ENCODE assay signal across 19 cellular contexts in genomic region chr3:183870563-183870962, GRCh38. TPM values are rescaled to one million over a fixed set of nuclear protein-coding genes. Genes with fewer than 3 reads are reported as not detected.
"Had no signal": no experiment of that assay in that cellular context is flagged by ENCODE, and none has a peak within 500 bp of the region (broad histone marks: within the 10 kb centered on the region; RNA-seq: fewer than 3 reads in every experiment).

No MANE protein-coding gene starts in this region.

- FAIRE-seq: kidney had no signal

- H3K27me3 ChIP-seq: left lung, right atrium auricular region, transverse colon, vagina had no signal

- ATAC-seq: left lung; natural killer cell treated with Interleukin-12 subunit alpha and Interleukin-12 subunit beta and Interleukin-15 and Interleukin-18, amount 100 ng/mL, for 72 hours; stimulated activated memory B cell treated with anti-CD40 and anti-IgM and Interleukin-4, amounts not matched to agents 10 μg/mL and 1 μg/mL and 100 μg/mL, for 72 hours had no signal

- H3K36me3 Mint-ChIP-seq: natural killer cell treated with Interleukin-12 subunit alpha and Interleukin-12 subunit beta and Interleukin-15 and Interleukin-18, amount 100 ng/mL, for 72 hours had no signal

- H3K27ac ChIP-seq: left lung, right atrium auricular region, transverse colon, vagina, VCaP had no signal

- H3K27ac Mint-ChIP-seq: activated CD4-positive, alpha-beta memory T cell treated with anti-CD3 and anti-CD28 coated beads for 36 hours; activated naive CD4-positive, alpha-beta T cell treated with anti-CD3 and anti-CD28 coated beads for 36 hours; activated T-helper 1 cell treated with anti-CD3 and anti-CD28 coated beads, Interleukin-12 subunit alpha, Interleukin-12 subunit beta, Interleukin-2, Interleukin-4 antibody, amounts not matched to agents 30 ng/mL and 10 ng/mL and 1 ng/mL, durations not matched to agents 14 hours and 24 hours and 36 hours; brain; progenitor cell of endocrine pancreas; stimulated activated memory B cell treated with anti-CD40 and anti-IgM and Interleukin-4, amounts not matched to agents 10 μg/mL and 1 μg/mL and 100 μg/mL, for 72 hours had no signal

- H3K27me3 Mint-ChIP-seq: activated CD4-positive, alpha-beta memory T cell treated with anti-CD3 and anti-CD28 coated beads for 36 hours; brain; natural killer cell treated with Interleukin-12 subunit alpha and Interleukin-12 subunit beta and Interleukin-15 and Interleukin-18, amount 100 ng/mL, for 72 hours; progenitor cell of endocrine pancreas; stimulated activated memory B cell treated with anti-CD40 and anti-IgM and Interleukin-4, amounts not matched to agents 10 μg/mL and 1 μg/mL and 100 μg/mL, for 72 hours had no signal

- H3K4me1 Mint-ChIP-seq: brain had no signal

- H3K9me3 ChIP-seq: left lung, right atrium auricular region, transverse colon, vagina had no signal

- H3K4me3 ChIP-seq: left lung, right atrium auricular region, transverse colon, vagina had no signal

- DNase-seq: activated CD4-positive, alpha-beta memory T cell treated with anti-CD3 and anti-CD28 coated beads for 36 hours; activated CD4-positive, alpha-beta T cell treated with anti-CD3 and anti-CD28 coated beads for 1 hour; activated naive CD4-positive, alpha-beta T cell treated with anti-CD3 and anti-CD28 coated beads for 36 hours; cortex of kidney; effector memory CD4-positive, alpha-beta T cell; foreskin fibroblast; hypothalamus; kidney; left lung; stimulated activated CD4-positive, alpha-beta T cell treated with anti-CD3 and anti-CD28 coated beads, Interleukin-2, amount 100 ng/mL, for 48 hours; transverse colon had no signal

- H3K9me3 Mint-ChIP-seq: activated CD4-positive, alpha-beta memory T cell treated with anti-CD3 and anti-CD28 coated beads for 36 hours; activated naive CD4-positive, alpha-beta T cell treated with anti-CD3 and anti-CD28 coated beads for 36 hours; activated T-helper 1 cell treated with anti-CD3 and anti-CD28 coated beads, Interleukin-12 subunit alpha, Interleukin-12 subunit beta, Interleukin-2, Interleukin-4 antibody, amounts not matched to agents 30 ng/mL and 10 ng/mL and 1 ng/mL, durations not matched to agents 14 hours and 24 hours and 36 hours; brain; natural killer cell treated with Interleukin-12 subunit alpha and Interleukin-12 subunit beta and Interleukin-15 and Interleukin-18, amount 100 ng/mL, for 72 hours; stimulated activated memory B cell treated with anti-CD40 and anti-IgM and Interleukin-4, amounts not matched to agents 10 μg/mL and 1 μg/mL and 100 μg/mL, for 72 hours had no signal

- H3K4me3 Mint-ChIP-seq: activated CD4-positive, alpha-beta memory T cell treated with anti-CD3 and anti-CD28 coated beads for 36 hours; activated naive CD4-positive, alpha-beta T cell treated with anti-CD3 and anti-CD28 coated beads for 36 hours; activated T-helper 1 cell treated with anti-CD3 and anti-CD28 coated beads, Interleukin-12 subunit alpha, Interleukin-12 subunit beta, Interleukin-2, Interleukin-4 antibody, amounts not matched to agents 30 ng/mL and 10 ng/mL and 1 ng/mL, durations not matched to agents 14 hours and 24 hours and 36 hours; brain; natural killer cell treated with Interleukin-12 subunit alpha and Interleukin-12 subunit beta and Interleukin-15 and Interleukin-18, amount 100 ng/mL, for 72 hours; stimulated activated memory B cell treated with anti-CD40 and anti-IgM and Interleukin-4, amounts not matched to agents 10 μg/mL and 1 μg/mL and 100 μg/mL, for 72 hours had no signal

RNA-seq across cellular contexts. Expression of gene MAP6D1, which starts 45.2 kb away (rescaled TPM):
- total RNA-seq: vagina had no signal
